32 cellular contexts compared by ENCODE assay signal in the genomic region with DNA sequence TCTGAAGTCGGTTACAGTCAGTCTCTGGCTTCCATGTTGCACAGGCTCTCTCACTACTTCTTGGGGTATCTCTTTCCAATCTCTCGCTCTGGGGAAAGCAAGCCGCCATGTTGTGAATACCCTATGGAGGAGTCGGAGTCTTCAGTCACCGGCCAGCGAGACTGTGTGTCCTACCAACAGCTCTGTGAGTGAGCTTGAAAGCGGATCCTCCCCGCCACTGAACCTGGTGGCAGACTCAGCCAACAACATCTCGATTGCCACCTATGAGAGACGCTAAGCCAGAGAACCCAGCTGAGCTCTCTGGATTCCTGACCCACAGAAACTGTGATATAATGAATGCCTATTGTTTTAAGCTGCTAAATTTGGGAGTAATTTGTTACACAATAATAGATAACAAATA.
"Had no signal": no experiment of that assay in that cellular context is flagged by ENCODE, and none has a peak within 500 bp of the region (broad histone marks: within the 10 kb centered on the region; RNA-seq: fewer than 3 reads in every experiment).

No MANE protein-coding gene starts in this region.

- H3K27ac ChIP-seq: body of pancreas, brain microvascular endothelial cell, breast epithelium, VCaP had no signal

- H3K4me1 ChIP-seq: body of pancreas, breast epithelium had no signal

- ATAC-seq: activated CD8-positive, alpha-beta T cell treated with anti-CD3 and anti-CD28 coated beads for 36 hours; activated naive CD4-positive, alpha-beta T cell treated with anti-CD3 and anti-CD28 coated beads, Interleukin-2, amount 50 U/mL, for 72 hours; activated T-cell treated with anti-CD3 and anti-CD28 coated beads, Interleukin-2, amount 50 U/mL, for 4 hours; activated T-cell treated with anti-CD3 and anti-CD28 coated beads, Interleukin-2, amount 50 U/mL, for 72 hours; activated T-helper 17 cell treated with anti-CD3 and anti-CD28 coated beads, Interleukin-2, amount 50 U/mL, for 72 hours; body of pancreas had no signal

- H3K9me3 ChIP-seq: body of pancreas, breast epithelium had no signal

- H3K4me3 ChIP-seq: body of pancreas, breast epithelium had no signal

- H3K27me3 ChIP-seq: brain microvascular endothelial cell had no signal

- H3K36me3 ChIP-seq: brain microvascular endothelial cell, breast epithelium had no signal

- FAIRE-seq: astrocyte, TTC549 had no signal

- DNase-seq: activated B cell treated with CpG ODN at 0.5 μM for 24 hours; activated CD4-positive, alpha-beta memory T cell treated with anti-CD3 and anti-CD28 coated beads for 36 hours; activated CD4-positive, alpha-beta T cell treated with anti-CD3 and anti-CD28 coated beads for 4 hours; activated CD4-positive, alpha-beta T cell treated with anti-CD3 and anti-CD28 coated beads, Interleukin-2, amount 10 ng/mL, durations not matched to agents 24 days and 14 days; activated CD4-positive, alpha-beta T cell treated with anti-CD3 and anti-CD28 coated beads, Interleukin-2, amount 50 U/mL, for 1 hour; activated CD4-positive, alpha-beta T cell treated with anti-CD3 and anti-CD28 coated beads, Interleukin-2, amount 50 U/mL, for 4 hours; activated CD4-positive, CD25-positive, alpha-beta regulatory T cell treated with anti-CD3 and anti-CD28 coated beads, Interleukin-2, amount 50 U/mL, for 72 hours; activated CD8-positive, alpha-beta memory T cell treated with anti-CD3 and anti-CD28 coated beads, Interleukin-2, amount 50 U/mL, for 4 hours; activated CD8-positive, alpha-beta T cell treated with anti-CD3 and anti-CD28 coated beads for 36 hours; activated effector memory CD4-positive, alpha-beta T cell treated with anti-CD3 and anti-CD28 coated beads, Interleukin-2, amount 50 U/mL, for 16 hours; activated gamma-delta T cell treated with Interleukin-2 at 50 U/mL for 16 hours; activated naive CD4-positive, alpha-beta T cell; activated naive CD4-positive, alpha-beta T cell treated with anti-CD3 and anti-CD28 coated beads for 36 hours; activated naive CD4-positive, alpha-beta T cell treated with anti-CD3 and anti-CD28 coated beads, Interleukin-2, amount 50 U/mL, for 16 hours; activated naive CD8-positive, alpha-beta T cell treated with anti-CD3 and anti-CD28 coated beads for 36 hours; activated T-cell treated with anti-CD3 and anti-CD28 coated beads for 4 hours; activated T-cell treated with anti-CD3 and anti-CD28 coated beads, Interleukin-2, amount 50 U/mL, for 1 hour; activated T-cell treated with anti-CD3 and anti-CD28 coated beads, Interleukin-2, amount 50 U/mL, for 4 hours; activated T-cell treated with anti-CD3 and anti-CD28 coated beads, Interleukin-2, amount 50 U/mL, for 72 hours; aorta; body of pancreas; brain microvascular endothelial cell; central memory CD4-positive, alpha-beta T cell; T-helper 1 cell; T-helper 2 cell; T-helper 9 cell had no signal
